In genomic region chr1:24070821-24071393, GRCh38 we compare ENCODE assay signal across 8 cellular contexts. TPM values are rescaled to one million over a fixed set of nuclear protein-coding genes. Genes with fewer than 3 reads are reported as not detected.
DNase-seq lines count a peak whose midpoint lies in the region; ATAC-seq and TF ChIP-seq lines count a peak whose summit lies in the region.

No MANE protein-coding gene starts in this region.

- H3K27me3 ChIP-seq in upper lobe of left lung = no peaks in the 10 kb centered on the region

- peak; percentile 67 for ATAC-seq in Right ventricle myocardium inferior
- peak; percentile 84 to 90 for ATAC-seq in upper lobe of left lung (ENCODE audit: low FRiP score in 2 of 2)
- no peak for ATAC-seq in HG03442 (IDR thresholded peaks at IDR 0.05; ENCODE audit: unreplicated experiment)

- no peaks in the 10 kb centered on the region for H3K36me3 ChIP-seq in SK-N-MC (ENCODE audit: insufficient read depth, low read length)
- no peaks in the 10 kb centered on the region for H3K36me3 ChIP-seq in upper lobe of left lung

- H3K4me3 ChIP-seq in SK-N-MC (no peak overlapping the region), upper lobe of left lung (no peak overlapping the region)

- WGBS in upper lobe of left lung, 2 donors = 15 to 23% methylated on average over 14 to 15 of the region's 15 CpGs

- H3K27ac ChIP-seq in SK-N-MC (no peak overlapping the region), upper lobe of left lung (no peak overlapping the region)

- no peak for TF ChIP-seq POLR2A in upper lobe of left lung (IDR thresholded peaks at IDR 0.05)

- H3K9ac ChIP-seq in SK-N-MC (ENCODE audit: insufficient read length) = no peak overlapping the region

- DNase-seq in GDM1 (lab: John Stamatoyannopoulos, UW) = peak; percentile 49
- peak; percentile 90 for DNase-seq in NAMALWA (ENCODE audit: low spot score)
- peak; percentile 48 for DNase-seq in SK-N-MC (ENCODE audit: low read depth, low spot score)
- DNase-seq in activated naive CD4-positive, alpha-beta T cell treated with Interleukin-2 at 50 U/mL for 16 hours = peak; percentile 73
- peak; percentile 72 for DNase-seq in Right ventricle myocardium inferior (ENCODE audit: missing footprints)
- DNase-seq in pons (ENCODE audit: low spot score) = peak; percentile 57
- peak; percentile 41 to 79 for DNase-seq in upper lobe of left lung

- H3K9me3 ChIP-seq in SK-N-MC (ENCODE audit: low read depth, low read length) = no peaks in the 10 kb centered on the region
- no peaks in the 10 kb centered on the region for H3K9me3 ChIP-seq in upper lobe of left lung

- intact Hi-C loops in Right ventricle myocardium inferior (cut with DNase I) = loop anchor here (1.0 kb wide), 1 partner anchor 41 kb away; the partner anchor contains the start of gene MYOM3

- TF ChIP-seq EP300 in upper lobe of left lung (IDR thresholded peaks at IDR 0.05) = no peak

- peak; percentile 77 to 91 (median 86) for TF ChIP-seq CTCF in upper lobe of left lung (IDR thresholded peaks at IDR 0.05)

- H3K4me1 ChIP-seq in upper lobe of left lung = peaks cover 0 to 7% (median 2%) of the 10 kb centered on the region in 4 donors

RNA-seq across cellular contexts. Expression of gene MYOM3, which starts 41.0 kb away (rescaled TPM):
- 403 TPM for total RNA-seq in Right ventricle myocardium inferior
- under 1 TPM in 3 of 6 donors, not detected in 3; 0.11 to 0.20 (median 0.15) TPM for total RNA-seq in upper lobe of left lung

Comparison
In these comparisons a context has a peak if more than half of its experiments do, and no peak if none do; other contexts are left out.
1. RNA of gene MYOM3, which starts 41.0 kb away (total RNA-seq): 403 TPM in Right ventricle myocardium inferior (single experiment); 0.11 to 0.20 TPM in upper lobe of left lung; every median in the first group is over 100 times any median in the second.
2. Peak in every context shown above with its lines, with median percentiles within 50 percentile points of each other: DNase-seq.